1 cellular context compared by ENCODE assay signal in genomic region chr14:95515523-95516517, GRCh38.
TF ChIP-seq lines count a peak whose summit lies in the region.

No MANE protein-coding gene starts in this region.

TF ChIP-seq in HepG2, 621 proteins besides CTCF, POLR2A, EP300 and RAD21 (continued from another document and continues in another):
- TF ChIP-seq HIC2 (CRISPR knock-in tag; IDR thresholded peaks at IDR 0.05; ENCODE audit: low read depth) (no peak), ZFP36 (IDR thresholded peaks at IDR 0.05; ENCODE audit: borderline replicate concordance, low read depth, low read length, partially characterized antibody) (no peak), HMG20B (CRISPR knock-in tag; conservative IDR thresholded peaks at IDR 0.05) (no peak), RFX3 (CRISPR knock-in tag; IDR thresholded peaks at IDR 0.05) (no peak), PHF21A (CRISPR knock-in tag; IDR thresholded peaks at IDR 0.05) (no peak), MXI1 (IDR thresholded peaks at IDR 0.05; ENCODE audit: borderline replicate concordance, low read depth, low read length) (peak; percentile 53; the same call in 1 of the 3 replicates), ZSCAN12 (CRISPR knock-in tag; IDR thresholded peaks at IDR 0.05) (no peak), ZSCAN31 (CRISPR knock-in tag; IDR thresholded peaks at IDR 0.05; ENCODE audit: low read depth) (no peak), NFATC3 (CRISPR knock-in tag; IDR thresholded peaks at IDR 0.05) (no peak), ZBTB42 (CRISPR knock-in tag; IDR thresholded peaks at IDR 0.05) (no peak), SP4 (CRISPR knock-in tag; IDR thresholded peaks at IDR 0.05) (peak; percentile 21; the same call in 1 of the 2 replicates), PLSCR1 (CRISPR knock-in tag; IDR thresholded peaks at IDR 0.05; ENCODE audit: borderline replicate concordance) (no peak), MBD4 (IDR thresholded peaks at IDR 0.05; ENCODE audit: borderline replicate concordance, low read length) (no peak), ZNF709 (CRISPR knock-in tag; IDR thresholded peaks at IDR 0.05) (no peak), ZNF512B (CRISPR knock-in tag; IDR thresholded peaks at IDR 0.05; ENCODE audit: borderline replicate concordance) (no peak), ZC3H4 (CRISPR knock-in tag; IDR thresholded peaks at IDR 0.05; ENCODE audit: borderline replicate concordance) (no peak), YY1 (IDR thresholded peaks at IDR 0.05; ENCODE audit: insufficient read depth, insufficient replicate concordance, low read depth, low read length) (peak; percentile 11), ZNF33A (CRISPR knock-in tag; IDR thresholded peaks at IDR 0.05; ENCODE audit: borderline replicate concordance) (no peak), ATF1 (CRISPR knock-in tag; IDR thresholded peaks at IDR 0.05) (no peak), MXD3 (CRISPR knock-in tag; IDR thresholded peaks at IDR 0.05) (no peak), ETS1 (CRISPR knock-in tag; IDR thresholded peaks at IDR 0.05) (no peak), ZNF558 (CRISPR knock-in tag; IDR thresholded peaks at IDR 0.05; ENCODE audit: borderline replicate concordance) (no peak), HNRNPUL1 (IDR thresholded peaks at IDR 0.05; ENCODE audit: low read depth, low read length) (no peak), FOXK2 (IDR thresholded peaks at IDR 0.05) (no peak), FOXP1 (IDR thresholded peaks at IDR 0.05) (no peak), FOXP1 (CRISPR knock-in tag; IDR thresholded peaks at IDR 0.05) (no peak), PLRG1 (conservative IDR thresholded peaks at IDR 0.05) (no peak), DBP (CRISPR knock-in tag; IDR thresholded peaks at IDR 0.05; ENCODE audit: not compliant biosample characterization) (no peak), ZNF501 (CRISPR knock-in tag; IDR thresholded peaks at IDR 0.05) (no peak), MED13 (CRISPR knock-in tag; IDR thresholded peaks at IDR 0.05) (no peak), ZKSCAN5 (CRISPR knock-in tag; IDR thresholded peaks at IDR 0.05) (no peak), CENPX (CRISPR knock-in tag; IDR thresholded peaks at IDR 0.05) (no peak), MLX (CRISPR knock-in tag; IDR thresholded peaks at IDR 0.05) (no peak), ZNF280D (CRISPR knock-in tag; IDR thresholded peaks at IDR 0.05) (no peak), EZH2 (conservative IDR thresholded peaks at IDR 0.05; ENCODE audit: low read depth, low read length) (no peak), CEBPB (IDR thresholded peaks at IDR 0.05; ENCODE audit: borderline replicate concordance, low read depth, low read length) (no peak), ZNF350 (CRISPR knock-in tag; IDR thresholded peaks at IDR 0.05; ENCODE audit: borderline replicate concordance, low read depth) (no peak), ONECUT2 (CRISPR knock-in tag; IDR thresholded peaks at IDR 0.05) (no peak), BATF2 (CRISPR knock-in tag; IDR thresholded peaks at IDR 0.05) (no peak), ZNF652 (CRISPR knock-in tag; IDR thresholded peaks at IDR 0.05; ENCODE audit: borderline replicate concordance, low read depth) (no peak), JARID2 (CRISPR knock-in tag; IDR thresholded peaks at IDR 0.05; ENCODE audit: insufficient replicate concordance) (no peak), HOXA9 (CRISPR knock-in tag; IDR thresholded peaks at IDR 0.05; ENCODE audit: borderline replicate concordance) (no peak), KDM1A (CRISPR knock-in tag; IDR thresholded peaks at IDR 0.05) (no peak), MTF1 (CRISPR knock-in tag; IDR thresholded peaks at IDR 0.05) (no peak), PHF20 (CRISPR knock-in tag; IDR thresholded peaks at IDR 0.05) (no peak), NR2C2 (CRISPR knock-in tag; IDR thresholded peaks at IDR 0.05; ENCODE audit: borderline replicate concordance) (peak; percentile 34; the same call in 1 of the 2 replicates), DPF2 (CRISPR knock-in tag; IDR thresholded peaks at IDR 0.05; ENCODE audit: borderline replicate concordance, low read depth) (no peak), ZNF333 (CRISPR knock-in tag; IDR thresholded peaks at IDR 0.05; ENCODE audit: borderline replicate concordance) (no peak), TFE3 (CRISPR knock-in tag; IDR thresholded peaks at IDR 0.05) (0 out of 2 replicates have a peak, but pooled peaks have one; percentile 29), ZNF761 (CRISPR knock-in tag; conservative IDR thresholded peaks at IDR 0.05) (no peak), ZNF580 (CRISPR knock-in tag; IDR thresholded peaks at IDR 0.05; ENCODE audit: borderline replicate concordance, low read depth) (no peak), ELF4 (CRISPR knock-in tag; IDR thresholded peaks at IDR 0.05; ENCODE audit: borderline replicate concordance) (no peak), ZIK1 (CRISPR knock-in tag; IDR thresholded peaks at IDR 0.05; ENCODE audit: borderline replicate concordance, low read depth) (no peak), MAZ (IDR thresholded peaks at IDR 0.05; ENCODE audit: borderline replicate concordance, low read depth, low read length) (peak; percentile 53; the same call in 1 of the 2 replicates), MAZ (CRISPR knock-in tag; IDR thresholded peaks at IDR 0.05; ENCODE audit: low read depth) (no peak), TSC22D2 (CRISPR knock-in tag; IDR thresholded peaks at IDR 0.05; ENCODE audit: borderline replicate concordance) (no peak), DMAP1 (CRISPR knock-in tag; IDR thresholded peaks at IDR 0.05) (no peak), ZNF644 (CRISPR knock-in tag; IDR thresholded peaks at IDR 0.05; ENCODE audit: low read depth) (no peak)
